ENCODE assay signal across 31 cellular contexts in genomic region chr12:69189378-69189978, GRCh38. TPM values are rescaled to one million over a fixed set of nuclear protein-coding genes. Genes with fewer than 3 reads are reported as not detected.
DNase-seq lines count a peak whose midpoint lies in the region; ATAC-seq, FAIRE-seq and TF ChIP-seq lines count a peak whose summit lies in the region.
"Had no signal": no experiment of that assay in that cellular context is flagged by ENCODE, and none has a peak within 500 bp of the region (broad histone marks: within the 10 kb centered on the region; RNA-seq: fewer than 3 reads in every experiment).

No MANE protein-coding gene starts in this region.

- 4% methylated on average over 4 of the region's 4 CpGs for WGBS in A549 (ENCODE audit: missing lambda C conversion rate)
- 41 to 50% methylated on average over 3 to 4 of the region's 4 CpGs for WGBS in endodermal cell (ENCODE audit: insufficient coverage in 1 of 2, insufficient read length in 1 of 2), 2 experiments
- WGBS in SK-N-SH (ENCODE audit: low lambda C conversion rate), result 2% methylated on average over 4 of the region's 4 CpGs

- H3K9me3 ChIP-seq in A549 (peaks cover 22% of the 10 kb centered on the region), PC-3 (ENCODE audit: low read length) (peaks cover 24% of the 10 kb centered on the region), endodermal cell (ENCODE audit: control insufficient read depth, low read length) (peaks cover 95% of the 10 kb centered on the region), SK-N-SH (peaks cover 24% of the 10 kb centered on the region)
- H3K9me3 ChIP-seq: prostate gland, thyroid gland had no signal

- no peak for ATAC-seq in A549
- no peak for ATAC-seq in GM23338
- ATAC-seq in PC-3, result no peak
- ATAC-seq in HG03280 (IDR thresholded peaks at IDR 0.05; ENCODE audit: unreplicated experiment), result no peak
- no peak for ATAC-seq in HG03097 (IDR thresholded peaks at IDR 0.05; ENCODE audit: low FRiP score, unreplicated experiment)
- ATAC-seq: activated CD8-positive, alpha-beta T cell treated with anti-CD3 and anti-CD28 coated beads, Interleukin-2, amount 10 ng/mL, durations not matched to agents 7 days and 5 days; activated T-helper 17 cell treated with anti-CD3 and anti-CD28 coated beads, Interleukin-2, amount 50 U/mL, for 72 hours; naive thymus-derived CD8-positive, alpha-beta T cell; sciatic nerve had no signal

- H3K9ac ChIP-seq in PC-3 (ENCODE audit: low read length), result no peak overlapping the region
- no peak overlapping the region for H3K9ac ChIP-seq in endodermal cell (ENCODE audit: extremely low read depth, low read length, poor library complexity, severe bottlenecking)
- H3K9ac ChIP-seq in SK-N-SH, result no peak overlapping the region
- H3K9ac ChIP-seq: GM23248 had no signal

- H3K4me3 Mint-ChIP-seq in GM23338 (no peak overlapping the region), endodermal cell (no peak overlapping the region)
- H3K4me3 Mint-ChIP-seq: activated CD8-positive, alpha-beta T cell treated with anti-CD3 and anti-CD28 coated beads, Interleukin-2, amount 10 ng/mL, durations not matched to agents 7 days and 5 days; activated T-helper 17 cell treated with anti-CD3 and anti-CD28 coated beads, Interleukin-2, amount 50 U/mL, for 72 hours; brain; naive thymus-derived CD8-positive, alpha-beta T cell had no signal

- H3K36me3 Mint-ChIP-seq in GM23338 (ENCODE audit: low read depth) (peaks cover 26% of the 10 kb centered on the region), endodermal cell (ENCODE audit: low read depth) (peaks cover 8% of the 10 kb centered on the region)
- H3K36me3 Mint-ChIP-seq: brain had no signal

- no peaks in the 10 kb centered on the region for H3K4me1 Mint-ChIP-seq in GM23338
- no peaks in the 10 kb centered on the region for H3K4me1 Mint-ChIP-seq in endodermal cell
- H3K4me1 Mint-ChIP-seq: activated T-helper 17 cell treated with anti-CD3 and anti-CD28 coated beads, Interleukin-2, amount 50 U/mL, for 72 hours; brain; naive thymus-derived CD8-positive, alpha-beta T cell had no signal

- no TSS peak for BruUV-seq in PC-3 (replicated peaks; lab: Mats Ljungman, UMichigan)

- no peaks in the 10 kb centered on the region for H3K27me3 ChIP-seq in GM23338 (ENCODE audit: insufficient read depth)
- no peaks in the 10 kb centered on the region for H3K27me3 ChIP-seq in PC-3 (ENCODE audit: low read length)
- H3K27me3 ChIP-seq in endodermal cell (ENCODE audit: control insufficient read depth, insufficient read depth, low read length, poor library complexity, severe bottlenecking), result no peaks in the 10 kb centered on the region
- no peaks in the 10 kb centered on the region for H3K27me3 ChIP-seq in SK-N-SH (ENCODE audit: insufficient read depth)
- H3K27me3 ChIP-seq: dorsolateral prefrontal cortex, thyroid gland had no signal

- H3K9me2 ChIP-seq in GM23338 (ENCODE audit: insufficient read depth) (no peaks in the 10 kb centered on the region), PC-3 (replicated peaks; ENCODE audit: low read length) (no peaks in the 10 kb centered on the region), SK-N-SH (no peaks in the 10 kb centered on the region)

- H3K4me3 ChIP-seq in A549 (no peak overlapping the region), GM23338 (no peak overlapping the region), PC-3 (ENCODE audit: low read length) (no peak overlapping the region), endodermal cell (ENCODE audit: low read length) (peak overlapping the region; percentile 78), SK-N-SH (ENCODE audit: low read depth in 2 of 2, low read length in 1 of 2) (no peak overlapping the region)
- H3K4me3 ChIP-seq: dorsolateral prefrontal cortex, GM23248, lung, prostate gland, thyroid gland had no signal

- H3K36me3 ChIP-seq in GM23338 (ENCODE audit: insufficient read depth), result peaks cover 24% of the 10 kb centered on the region
- peaks cover 3% of the 10 kb centered on the region; the same call in 1 of the 2 replicates for H3K36me3 ChIP-seq in PC-3 (ENCODE audit: low read depth, low read length)
- H3K36me3 ChIP-seq in endodermal cell (ENCODE audit: control insufficient read depth, insufficient read depth, low read length), result no peaks in the 10 kb centered on the region
- H3K36me3 ChIP-seq in SK-N-SH (replicated peaks in 1 of 2; ENCODE audit: control insufficient read depth in 1 of 2, insufficient read depth in 2 of 2, low read length in 1 of 2), result peaks cover 0 to 3% of the 10 kb centered on the region in 2 experiments
- H3K36me3 ChIP-seq: prostate gland, thyroid gland had no signal

- H3K27ac ChIP-seq in A549, result no peak overlapping the region
- H3K27ac ChIP-seq in GM23338 (ENCODE audit: low read depth), result no peak overlapping the region
- no peak overlapping the region for H3K27ac ChIP-seq in PC-3 (ENCODE audit: low read length)
- H3K27ac ChIP-seq in endodermal cell (ENCODE audit: low read depth, low read length), result no peak overlapping the region
- no peak overlapping the region for H3K27ac ChIP-seq in SK-N-SH (ENCODE audit: low read depth in 2 of 2, low read length in 1 of 2)
- H3K27ac ChIP-seq: dorsolateral prefrontal cortex, GM23248, prostate gland, thyroid gland, VCaP had no signal

- no peaks in the 10 kb centered on the region for H3K4me1 ChIP-seq in A549
- H3K4me1 ChIP-seq in GM23338 (ENCODE audit: insufficient read depth), result no peaks in the 10 kb centered on the region
- no peaks in the 10 kb centered on the region for H3K4me1 ChIP-seq in PC-3 (ENCODE audit: insufficient read depth, low read length)
- H3K4me1 ChIP-seq in endodermal cell (ENCODE audit: control insufficient read depth, insufficient read depth, low read length), result no peaks in the 10 kb centered on the region
- no peaks in the 10 kb centered on the region for H3K4me1 ChIP-seq in SK-N-SH (ENCODE audit: control insufficient read depth in 1 of 2, insufficient read depth in 2 of 2, low read depth in 1 of 2, low read length in 1 of 2)
- H3K4me1 ChIP-seq: prostate gland, thyroid gland had no signal

- TF ChIP-seq POLR2A in A549 (IDR thresholded peaks at IDR 0.05; ENCODE audit: low read length), result no peak

- H3F3A ChIP-seq in GM23338 (replicated peaks; ENCODE audit: low read depth), result no peaks in the 10 kb centered on the region
- H3F3A ChIP-seq in PC-3 (ENCODE audit: low read length, unreplicated experiment), result no peaks in the 10 kb centered on the region
- no peaks in the 10 kb centered on the region for H3F3A ChIP-seq in SK-N-SH (replicated peaks; ENCODE audit: insufficient read depth)

- H4K20me1 ChIP-seq in GM23338 (replicated peaks; ENCODE audit: insufficient read depth), result no peaks in the 10 kb centered on the region
- H4K20me1 ChIP-seq in PC-3 (ENCODE audit: low read length), result no peaks in the 10 kb centered on the region
- no peaks in the 10 kb centered on the region for H4K20me1 ChIP-seq in SK-N-SH (ENCODE audit: insufficient read depth)

- CTCF ChIA-PET in A549 (lab: Yijun Ruan, JAX), result interaction anchor here (0.7 to 1.4 kb wide), 2 partner anchors 12 to 449 kb away, joined by 3 read pairs; no protein-coding TSS in a partner anchor
- CTCF ChIA-PET in PC-3 (lab: Charles Lee), result no interaction called here
- CTCF ChIA-PET in SK-N-SH (lab: Yijun Ruan, JAX), result interaction anchor here (0.7 to 1.6 kb wide), 2 partner anchors 10 to 19 kb away, joined by 3 to 4 read pairs; no protein-coding TSS in a partner anchor

- H3K4me2 ChIP-seq in A549, result no peak overlapping the region
- H3K4me2 ChIP-seq in GM23338, result no peak overlapping the region
- no peak overlapping the region for H3K4me2 ChIP-seq in PC-3 (ENCODE audit: low read length)
- no peak overlapping the region for H3K4me2 ChIP-seq in SK-N-SH

- H3K9me3 Mint-ChIP-seq in GM23338 (peaks cover 66% of the 10 kb centered on the region), endodermal cell (peaks cover 84% of the 10 kb centered on the region)

- no peaks in the 10 kb centered on the region for H3K27me3 Mint-ChIP-seq in GM23338 (ENCODE audit: insufficient read depth, low read depth, poor library complexity)
- H3K27me3 Mint-ChIP-seq in endodermal cell (ENCODE audit: insufficient read depth), result no peaks in the 10 kb centered on the region
- H3K27me3 Mint-ChIP-seq: activated T-helper 17 cell treated with anti-CD3 and anti-CD28 coated beads, Interleukin-2, amount 50 U/mL, for 72 hours had no signal

- FAIRE-seq in A549 (lab: Jason Lieb, UNC), result no peak
- FAIRE-seq: HTR-8/SVneo had no signal

- TF ChIP-seq RAD21 in A549 (conservative IDR thresholded peaks at IDR 0.05 in 1 of 2, IDR thresholded peaks at IDR 0.05 in 1 of 2), result no peak
- no peak for TF ChIP-seq RAD21 in SK-N-SH (IDR thresholded peaks at IDR 0.05; ENCODE audit: low read length)

- no peak for TF ChIP-seq EP300 in A549 (IDR thresholded peaks at IDR 0.05)
- no peak for TF ChIP-seq EP300 in SK-N-SH (IDR thresholded peaks at IDR 0.05; ENCODE audit: borderline replicate concordance in 1 of 2, low read depth in 1 of 2, low read length in 1 of 2)

- no peak overlapping the region for H2AFZ ChIP-seq in GM23338
- H2AFZ ChIP-seq in PC-3 (ENCODE audit: low read length), result no peak overlapping the region
- no peak overlapping the region for H2AFZ ChIP-seq in SK-N-SH (ENCODE audit: low read depth)
- H2AFZ ChIP-seq: GM23248 had no signal

- POLR2A ChIA-PET in A549 (lab: Yijun Ruan, JAX), result no interaction called here
- POLR2A ChIA-PET in PC-3 (lab: Charles Lee; ENCODE audit: unreplicated experiment), result interaction anchor here (0.8 kb wide), 1 partner anchor 1296 kb away, joined by 3 read pairs; no protein-coding TSS in a partner anchor
- POLR2A ChIA-PET in SK-N-SH (lab: Yijun Ruan, JAX), result no interaction called here

- DNase-seq in A549 (ENCODE audit: low read depth in 1 of 2, low spot score in 1 of 2), result peak in 1 of 2 experiments; percentile 38
- DNase-seq in GM23338 (ENCODE audit: low spot score), result peak; percentile 59
- DNase-seq in PC-3, result peak; percentile 10
- DNase-seq in endodermal cell, result no peak
- no peak for DNase-seq in SK-N-SH
- DNase-seq: activated CD4-positive, alpha-beta T cell treated with anti-CD3 and anti-CD28 coated beads for 4 hours; activated CD8-positive, alpha-beta T cell treated with anti-CD3 and anti-CD28 coated beads, Interleukin-2, amount 10 ng/mL, durations not matched to agents 7 days and 5 days; activated naive CD4-positive, alpha-beta T cell treated with anti-CD3 and anti-CD28 coated beads, Interleukin-2, amount 50 U/mL, for 16 hours; amniotic stem cell; C1 segment of cervical spinal cord; cerebellar nuclear complex; DMS79 treated with DMSO at 0.1 percent for 48 hours; dorsolateral prefrontal cortex; GM23248; hippocampal formation; KG1; naive thymus-derived CD8-positive, alpha-beta T cell; NCI-H446 treated with DMSO at 0.1 percent for 48 hours; nucleus accumbens; stimulated activated CD4-positive, alpha-beta T cell treated with anti-CD3 and anti-CD28 coated beads, Interleukin-12 subunit alpha, Interleukin-12 subunit beta, amount 100 ng/mL, for 4 hours; stimulated activated CD4-positive, alpha-beta T cell treated with anti-CD3 and anti-CD28 coated beads, Interleukin-4, amount 100 ng/mL, for 1 hour; thyroid gland had no signal

- H3K27ac Mint-ChIP-seq in GM23338 (no peak overlapping the region), endodermal cell (no peak overlapping the region)
- H3K27ac Mint-ChIP-seq: activated CD8-positive, alpha-beta T cell treated with anti-CD3 and anti-CD28 coated beads, Interleukin-2, amount 10 ng/mL, durations not matched to agents 7 days and 5 days; activated T-helper 17 cell treated with anti-CD3 and anti-CD28 coated beads, Interleukin-2, amount 50 U/mL, for 72 hours; brain; naive thymus-derived CD8-positive, alpha-beta T cell had no signal

- no peaks in the 10 kb centered on the region for H3K79me2 ChIP-seq in GM23338 (replicated peaks; ENCODE audit: insufficient read depth)
- no peaks in the 10 kb centered on the region for H3K79me2 ChIP-seq in PC-3 (ENCODE audit: low read length)
- no peaks in the 10 kb centered on the region for H3K79me2 ChIP-seq in SK-N-SH (ENCODE audit: insufficient read depth)

- TF ChIP-seq CTCF in A549 (IDR thresholded peaks at IDR 0.05) (no peak), GM23338 (conservative IDR thresholded peaks at IDR 0.05; ENCODE audit: low read depth in 2 of 2) (no peak), PC-3 (conservative IDR thresholded peaks at IDR 0.05; ENCODE audit: low read depth, low read length) (no peak), endodermal cell (conservative IDR thresholded peaks at IDR 0.05) (no peak), SK-N-SH (IDR thresholded peaks at IDR 0.05) (no peak)

- intact Hi-C loops in PC-3 (cut with micrococcal nuclease), result no loop called here

RNA-seq across cellular contexts. Expression of gene CPSF6, which starts 49.9 kb away (rescaled TPM):
- polyA plus RNA-seq in A549 (2011; rRNA removed) (55.0 and 77.2 TPM in 2 replicates), A549 (2017; fragmentation: RNase III; extraction: RNeasy Plus Mini Kit Qiagen cat#74134 plus additional on column Dnase treatment) (80.8 to 89.3 TPM (median 84.3 TPM) in 3 replicates), GM23338 (2016; fragmentation: Nextera tagmentation; extraction: Ambion mirVana) (115 and 136 TPM in 2 replicates), SK-N-SH (2012; rRNA removed) (46.2 and 84.1 TPM in 2 replicates)
- polyA plus RNA-seq in A549 (2012; cell fraction: cytosol; rRNA removed), result 62.9 and 67.2 TPM in 2 replicates
- 64.4 and 64.7 TPM in 2 replicates for polyA plus RNA-seq in A549 (2012; cell fraction: nucleus; rRNA removed)
- polyA minus RNA-seq in A549 (2011; rRNA and poly(A)+ RNA removed), result 73.6 and 74.9 TPM in 2 replicates
- total RNA-seq in GM23338 (2014; rRNA removed; shearing (Covaris generic)), result 80.7 and 85.9 TPM in 2 replicates
- total RNA-seq in PC-3 (2014; rRNA removed) (94.6 and 96.7 TPM in 2 replicates), endodermal cell (100 to 1,000 TPM; 115 to 139 TPM)
- polyA plus RNA-seq in endodermal cell (2013, experiment 1 of 2), result 107 TPM
- polyA plus RNA-seq in endodermal cell (2013, experiment 2 of 2), result 91.5 TPM
- polyA plus RNA-seq in SK-N-SH (2012; cell fraction: cytosol; rRNA removed), result 55.8 and 63.7 TPM in 2 replicates
- polyA plus RNA-seq in SK-N-SH (2012; cell fraction: nucleus; rRNA removed), result 66.1 and 96.6 TPM in 2 replicates

Comparison
In these comparisons a context has a peak if more than half of its experiments do, and no peak if none do; other contexts are left out.
1. DNase-seq: peak in GM23338 (single experiment) and PC-3 (single experiment); none in endodermal cell (single experiment) and SK-N-SH (single experiment).